In the genomic region with DNA sequence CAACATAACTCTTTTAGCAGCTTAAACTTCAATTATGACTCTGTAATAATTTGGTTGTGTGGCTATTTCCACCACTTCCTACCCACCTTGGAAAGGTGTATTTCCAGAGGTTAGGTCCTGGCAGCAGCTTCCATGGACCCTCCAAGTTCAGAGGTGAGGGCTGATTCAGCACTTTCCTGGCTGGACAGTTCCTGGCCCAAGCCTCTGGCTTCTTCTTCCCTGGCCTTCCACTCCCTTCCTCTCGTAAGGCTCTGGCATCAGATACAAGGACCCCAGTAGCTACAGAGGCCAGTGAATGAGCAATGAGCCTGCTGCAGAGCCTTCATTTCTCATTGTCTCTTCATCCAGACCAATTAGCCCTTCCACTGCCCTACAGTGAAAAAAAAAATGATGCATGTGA, we compare ENCODE assay signal across 11 cellular contexts.
"Had no signal": no experiment of that assay in that cellular context is flagged by ENCODE, and none has a peak within 500 bp of the region (broad histone marks: within the 10 kb centered on the region; RNA-seq: fewer than 3 reads in every experiment).

No MANE protein-coding gene starts in this region.

- H3K4me2 ChIP-seq: smooth muscle cell had no signal

- H3K27me3 ChIP-seq: body of pancreas, right atrium auricular region, thyroid gland had no signal

- ATAC-seq: activated CD4-positive, CD25-positive, alpha-beta regulatory T cell treated with anti-CD3 and anti-CD28 coated beads, Interleukin-2, amount 50 U/mL, for 24 hours; body of pancreas had no signal

- DNase-seq: activated naive CD4-positive, alpha-beta T cell treated with anti-CD3 and anti-CD28 coated beads, Interleukin-2, amount 50 U/mL, for 16 hours; body of pancreas; central memory CD4-positive, alpha-beta T cell; effector memory CD4-positive, alpha-beta T cell; T-helper 2 cell; thyroid gland had no signal

- H3K27ac ChIP-seq: body of pancreas, coronary artery, parathyroid adenoma, right atrium auricular region, thyroid gland had no signal

- H3K4me1 ChIP-seq: parathyroid adenoma, right atrium auricular region, thyroid gland had no signal

- H3K79me2 ChIP-seq: parathyroid adenoma had no signal

- H3K9ac ChIP-seq: parathyroid adenoma had no signal

- H3K9me3 ChIP-seq: body of pancreas, right atrium auricular region, thyroid gland had no signal

- H2AFZ ChIP-seq: parathyroid adenoma had no signal
